13 cellular contexts compared by ENCODE assay signal in the genomic region with DNA sequence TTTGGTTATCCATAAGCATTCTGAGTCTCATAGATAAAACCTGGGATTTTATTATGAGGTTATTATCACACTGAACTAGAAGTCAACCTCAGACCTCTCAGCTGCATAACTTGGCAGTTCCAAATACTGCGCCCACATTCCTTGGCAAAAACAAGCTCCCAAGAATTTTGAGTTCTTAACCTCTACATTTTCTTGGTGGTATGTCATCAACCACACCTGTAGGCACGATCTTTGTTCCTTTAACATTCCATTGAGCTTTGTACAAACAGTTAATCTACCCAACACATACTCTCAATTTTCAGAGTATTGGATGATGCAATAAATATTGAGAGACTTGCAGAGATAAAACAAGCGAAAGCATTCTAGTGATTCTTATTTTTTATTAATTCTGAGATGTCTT.
A peak's percentile ranks its signal among the peaks of the same experiment; 100 is the strongest.
DNase-seq lines count a peak whose midpoint lies in the region; ATAC-seq, FAIRE-seq and TF ChIP-seq lines count a peak whose summit lies in the region.
"Had no signal": no experiment of that assay in that cellular context is flagged by ENCODE, and none has a peak within 500 bp of the region (broad histone marks: within the 10 kb centered on the region; RNA-seq: fewer than 3 reads in every experiment).

No MANE protein-coding gene starts in this region.

- no peak overlapping the region for H3K4me2 ChIP-seq in HepG2 (ENCODE audit: low read depth, low read length)

- no peak overlapping the region for H3K9ac ChIP-seq in HepG2 (ENCODE audit: insufficient read depth, low read depth, low read length)

- no peak overlapping the region for H3K4me3 ChIP-seq in HepG2 (replicated peaks in 1 of 3; ENCODE audit: insufficient read depth in 1 of 3, low read depth in 2 of 3, low read length in 3 of 3)

- H3K79me2 ChIP-seq in HepG2 (ENCODE audit: insufficient read depth, low read length) = no peaks in the 10 kb centered on the region

- 2% methylated on average over 3 of the region's 3 CpGs for WGBS in HepG2 (ENCODE audit: low lambda C conversion rate)

- no peaks in the 10 kb centered on the region for H4K20me1 ChIP-seq in HepG2 (ENCODE audit: insufficient read depth, low read length)

- in situ Hi-C loops in HepG2 (cut with HindIII; ENCODE audit: extremely low pct_ligation_motif_present, low pct_unique_long_range_greater_than_20kb) = no loop called here

- H3K4me1 ChIP-seq in HepG2 (ENCODE audit: insufficient read depth, low read length) = no peaks in the 10 kb centered on the region

- H3K9me3 Mint-ChIP-seq in MCF 10A (ENCODE audit: unreplicated experiment) = no peaks in the 10 kb centered on the region

- ATAC-seq in HepG2 (no peak), HG02938 (IDR thresholded peaks at IDR 0.05; ENCODE audit: unreplicated experiment) (no peak)

- no peaks in the 10 kb centered on the region for H3K27me3 Mint-ChIP-seq in MCF 10A (ENCODE audit: insufficient read depth, unreplicated experiment)

- no peak overlapping the region for H3K27ac ChIP-seq in HepG2 (ENCODE audit: extremely low read length, insufficient read depth, low read length)

- no peak overlapping the region for H2AFZ ChIP-seq in HepG2 (ENCODE audit: low read length)

- CTCF ChIA-PET in MCF 10A (lab: Yijun Ruan, JAX) (interaction anchor here (0.7 to 1.7 kb wide), 5 partner anchors 14 to 188 kb away, joined by 3 to 9 read pairs (median 3); no protein-coding TSS in a partner anchor), HepG2 (lab: Yijun Ruan, JAX; ENCODE audit: low intra/inter-chr PET ratio, low total read pairs) (no interaction called here)

- H3K27ac Mint-ChIP-seq in MCF 10A (ENCODE audit: low read depth, unreplicated experiment) = peak overlapping the region; percentile 71

- H3K36me3 Mint-ChIP-seq in MCF 10A (ENCODE audit: insufficient read depth, unreplicated experiment) = peaks cover 4% of the 10 kb centered on the region

- no peak overlapping the region for H3K4me3 Mint-ChIP-seq in MCF 10A (ENCODE audit: unreplicated experiment)

- H3K36me3 ChIP-seq in HepG2 (replicated peaks in 1 of 2; ENCODE audit: control insufficient read depth in 1 of 2, insufficient read depth in 2 of 2, low read length in 2 of 2) = no peaks in the 10 kb centered on the region

- H3K9me3 ChIP-seq in HepG2 (ENCODE audit: low read length) = no peaks in the 10 kb centered on the region

- no peak for TF ChIP-seq RAD21 in HepG2 (CRISPR knock-in tag; IDR thresholded peaks at IDR 0.05)

- H3K4me1 Mint-ChIP-seq in MCF 10A (ENCODE audit: insufficient read depth, unreplicated experiment) = peaks cover 50% of the 10 kb centered on the region

- DNase-seq in A172 (ENCODE audit: low spot score) = peak; percentile 93
- DNase-seq in HS-5 (ENCODE audit: low read depth) = peak; percentile 84
- peak; percentile 91 for DNase-seq in MCF 10A (ENCODE audit: unreplicated experiment)
- DNase-seq in HepG2 (ENCODE audit: low spot score) = peak; percentile 35
- DNase-seq in NCI-H82 treated with DMSO at 0.1 percent for 48 hours (lab: John Stamatoyannopoulos, UW; ENCODE audit: unreplicated experiment) = no peak
- no peak for DNase-seq in NCI-H2029 (lab: John Stamatoyannopoulos, UW)
- no peak for DNase-seq in mesenteric fat pad (ENCODE audit: low spot score)
- DNase-seq: activated CD4-positive, alpha-beta T cell treated with anti-CD3 and anti-CD28 coated beads, Interleukin-2, amount 50 U/mL, for 48 hours; activated naive CD4-positive, alpha-beta T cell treated with anti-CD3 and anti-CD28 coated beads, Interleukin-2, amount 50 U/mL, for 16 hours; NCI-H2081 treated with DMSO at 0.1 percent for 48 hours; retina had no signal

- no peak for TF ChIP-seq POLR2A in HepG2 (IDR thresholded peaks at IDR 0.05; ENCODE audit: insufficient read depth in 1 of 2, low read depth in 2 of 2, low read length in 2 of 2)

- TF ChIP-seq EP300 in HepG2 (IDR thresholded peaks at IDR 0.05; ENCODE audit: low read depth in 2 of 2, low read length in 2 of 2) (no peak), HepG2 (CRISPR knock-in tag; IDR thresholded peaks at IDR 0.05; ENCODE audit: borderline replicate concordance) (no peak)

- H3K27me3 ChIP-seq in HepG2 (ENCODE audit: control insufficient read depth in 1 of 2, insufficient read depth in 2 of 2, low read length in 2 of 2) = no peaks in the 10 kb centered on the region; a peak in 1 of 5 replicates

- no TSS peak for BruUV-seq in MCF 10A (replicated peaks; lab: Mats Ljungman, UMichigan)
- BruUV-seq in HepG2 (replicated peaks; lab: Mats Ljungman, UMichigan) = no TSS peak

- no peak for FAIRE-seq in HepG2 (lab: Jason Lieb, UNC)
- FAIRE-seq: endometrium had no signal

- intact Hi-C loops in MCF 10A (cut with micrococcal nuclease) = loop anchor here (2.0 to 5.0 kb wide), 2 partner anchors 321 to 373 kb away; partner anchors contain the start of gene PRICKLE1
- intact Hi-C loops in HepG2 (cut with micrococcal nuclease; ENCODE audit: unreplicated experiment) = no loop called here

- TF ChIP-seq CTCF in MCF 10A (IDR thresholded peaks at IDR 0.05; ENCODE audit: unreplicated experiment) (no peak), HepG2 (CRISPR knock-in tag; IDR thresholded peaks at IDR 0.05) (no peak)

- POLR2A ChIA-PET in MCF 10A (lab: Yijun Ruan, JAX) (interaction anchor here (0.6 to 1.5 kb wide), 22 partner anchors 10 to 530 kb away, joined by 3 to 11 read pairs (median 3); partner anchors contain the start of gene PRICKLE1), HepG2 (lab: Yijun Ruan, JAX) (no interaction called here)

TF ChIP-seq in HepG2, 621 proteins besides CTCF, POLR2A, EP300 and RAD21:
- 0 out of 2 replicates have a peak, but pooled peaks have one; percentile 9 for TF ChIP-seq CEBPG (CRISPR knock-in tag; IDR thresholded peaks at IDR 0.05)
- TF ChIP-seq CEBPB (IDR thresholded peaks at IDR 0.05; ENCODE audit: borderline replicate concordance, low read depth, low read length) = peak; percentile 42; the same call in 1 of the 2 replicates
- TF ChIP-seq ATF7 (IDR thresholded peaks at IDR 0.05) = 0 out of 2 replicates have a peak, but pooled peaks have one; percentile 50
- no peak for TF ChIP-seq ATF7 (CRISPR knock-in tag; IDR thresholded peaks at IDR 0.05)
- no peak for TF ChIP-seq KLF12 (CRISPR knock-in tag; IDR thresholded peaks at IDR 0.05; ENCODE audit: borderline replicate concordance)
TF ChIP-seq in HepG2: peak in this region for 3.

Comparison
In these comparisons a context has a peak if more than half of its experiments do, and no peak if none do; other contexts are left out.
1. DNase-seq: peak in A172 (single experiment), HS-5 (single experiment), MCF 10A (single experiment) and HepG2 (single experiment); none in NCI-H82 treated with DMSO at 0.1 percent for 48 hours (single experiment), NCI-H2029 (single experiment) and mesenteric fat pad (single experiment).